6 cellular contexts compared by ENCODE assay signal in genomic region chr20:63499333-63499969, GRCh38. TPM values are rescaled to one million over a fixed set of nuclear protein-coding genes. Genes with fewer than 3 reads are reported as not detected.
DNase-seq lines count a peak whose midpoint lies in the region; TF ChIP-seq lines count a peak whose summit lies in the region.

No MANE protein-coding gene starts in this region.

- H3K9me3 ChIP-seq in prostate gland: no peaks in the 10 kb centered on the region

- TF ChIP-seq CTCF in LNCaP clone FGC (IDR thresholded peaks at IDR 0.05; ENCODE audit: control insufficient read depth, extremely low read depth, insufficient read depth) (no peak), prostate gland (IDR thresholded peaks at IDR 0.05) (no peak)

- no peaks in the 10 kb centered on the region for H3K36me3 ChIP-seq in prostate gland

- no peaks in the 10 kb centered on the region for H3K27me3 ChIP-seq in prostate gland (replicated peaks; ENCODE audit: insufficient read depth)

- H3K4me3 ChIP-seq in LNCaP clone FGC (ENCODE audit: low read depth, low read length) (peak overlapping the region; percentile 53), prostate gland (peak overlapping the region; percentile 26 to 40)

- H3K4me1 ChIP-seq in prostate gland (replicated peaks): no peaks in the 10 kb centered on the region

- DNase-seq in LNCaP clone FGC (ENCODE audit: low read depth): no peak
- peak; percentile 61 for DNase-seq in ecto neural progenitor cell (ENCODE audit: low spot score)
- no peak for DNase-seq in prostate gland (ENCODE audit: low spot score)
- no peak for DNase-seq in NK-92 treated with Interleukin-12 subunit alpha and Interleukin-12 subunit beta, amount 100 ng/mL, for 24 hours (lab: John Stamatoyannopoulos, UW)
- no peak for DNase-seq in occipital lobe (lab: John Stamatoyannopoulos, UW)
- DNase-seq in GM19240 (ENCODE audit: insufficient read length, low spot score): no peak

- H3K27ac ChIP-seq in prostate gland: no peak overlapping the region

- TF ChIP-seq POLR2A in prostate gland (IDR thresholded peaks at IDR 0.05): no peak

- WGBS in prostate gland: 6% methylated on average over 40 of the region's 49 CpGs

- intact Hi-C loops in prostate gland (cut with DNase I): no loop called here

RNA-seq across cellular contexts. Expression of gene EEF1A2, which starts 0.6 kb away (rescaled TPM):
- total RNA-seq in prostate gland (10 to 100 TPM; 13.4 to 20.9 TPM), occipital lobe (214 TPM)

RNA-seq across cellular contexts. Expression of gene PPDPF, which starts 21.1 kb away (rescaled TPM):
- 100 to 1,000 TPM; 602 to 609 TPM for total RNA-seq in prostate gland
- 43.5 TPM for total RNA-seq in occipital lobe

RNA-seq across cellular contexts. Expression of gene KCNQ2, which starts 27.0 kb away (rescaled TPM):
- total RNA-seq in prostate gland: 10 to 100 TPM in 1 of 2 donors, under 1 TPM in 1; 0.46 to 35.6 TPM
- total RNA-seq in occipital lobe: 167 TPM

RNA-seq across cellular contexts. Expression of gene PTK6, which starts 37.7 kb away (rescaled TPM):
- 1 to 10 TPM in 1 of 2 donors, under 1 TPM in 1; 0.77 to 1.1 TPM for total RNA-seq in prostate gland
- total RNA-seq in occipital lobe: 0.16 TPM

RNA-seq across cellular contexts. Expression of gene SRMS, which starts 48.1 kb away (rescaled TPM):
- total RNA-seq in prostate gland: 1 to 10 TPM in 1 of 2 donors, under 1 TPM in 1; 0.34 to 1.6 TPM
- not detected for total RNA-seq in occipital lobe

Comparison
In these comparisons a context has a peak if more than half of its experiments do, and no peak if none do; other contexts are left out.
1. RNA of gene PPDPF, which starts 21.1 kb away (total RNA-seq): 602 to 609 TPM in prostate gland; 43.5 TPM in occipital lobe (single experiment); every median in the first group is over 10 times any median in the second.